ENCODE assay signal across 9 cellular contexts in genomic region chr1:205568469-205569361, GRCh38.
DNase-seq lines count a peak whose midpoint lies in the region; ATAC-seq and TF ChIP-seq lines count a peak whose summit lies in the region.
"Had no signal": no experiment of that assay in that cellular context is flagged by ENCODE, and none has a peak within 500 bp of the region (broad histone marks: within the 10 kb centered on the region; RNA-seq: fewer than 3 reads in every experiment).

No MANE protein-coding gene starts in this region.

- H2AFZ ChIP-seq in mesenchymal stem cell (ENCODE audit: low read depth, low read length): no peak overlapping the region

- POLR2A ChIA-PET in activated CD4-positive, alpha-beta memory T cell treated with anti-CD3 and anti-CD28 coated beads, Interleukin-2, amount 10 ng/mL, durations not matched to agents 7 days and 5 days (lab: Charles Lee): no interaction called here

- H3K36me3 Mint-ChIP-seq in activated CD4-positive, alpha-beta memory T cell treated with anti-CD3 and anti-CD28 coated beads, Interleukin-2, amount 10 ng/mL, durations not matched to agents 7 days and 5 days (ENCODE audit: low read depth): no peaks in the 10 kb centered on the region

- no peak overlapping the region for H3K9ac ChIP-seq in mesenchymal stem cell (ENCODE audit: low read length)

- CTCF ChIA-PET in activated CD4-positive, alpha-beta memory T cell treated with anti-CD3 and anti-CD28 coated beads, Interleukin-2, amount 10 ng/mL, durations not matched to agents 7 days and 5 days (lab: Charles Lee): no interaction called here

- H3K4me3 Mint-ChIP-seq in activated CD4-positive, alpha-beta memory T cell treated with anti-CD3 and anti-CD28 coated beads, Interleukin-2, amount 10 ng/mL, durations not matched to agents 7 days and 5 days: no peak overlapping the region

- H3K9me3 Mint-ChIP-seq in activated CD4-positive, alpha-beta memory T cell treated with anti-CD3 and anti-CD28 coated beads, Interleukin-2, amount 10 ng/mL, durations not matched to agents 7 days and 5 days: no peaks in the 10 kb centered on the region

- 9% methylated on average over 37 of the region's 90 CpGs for whole genome bisulfite sequencing in mesenchymal stem cell
- WGBS in transverse colon (ENCODE audit: low coverage in 1 of 2), 2 donors: 2% methylated on average over 33 of the region's 90 CpGs; no CpG with 5 or more reads in 1 of the 2 donors

- peaks cover 63% of the 10 kb centered on the region for H3K27me3 Mint-ChIP-seq in activated CD4-positive, alpha-beta memory T cell treated with anti-CD3 and anti-CD28 coated beads, Interleukin-2, amount 10 ng/mL, durations not matched to agents 7 days and 5 days

- no peaks in the 10 kb centered on the region for H3K79me1 ChIP-seq in mesenchymal stem cell (replicated peaks; ENCODE audit: low read length, poor library complexity, severe bottlenecking)

- H3K18ac ChIP-seq in mesenchymal stem cell (ENCODE audit: low read depth in 1 of 2, low read length in 2 of 2): peak overlapping the region in 1 of 2 experiments; percentile 50

- intact Hi-C loops in transverse colon (cut with DNase I; ENCODE audit: low total_unique reads): no loop called here

- no peak overlapping the region for H2AK5ac ChIP-seq in mesenchymal stem cell (ENCODE audit: low read length, severe bottlenecking)

- no peak overlapping the region for H2BK12ac ChIP-seq in mesenchymal stem cell (ENCODE audit: low read length in 2 of 2)

- no peak for TF ChIP-seq POLR2A in transverse colon (IDR thresholded peaks at IDR 0.05)

- no peak for ATAC-seq in HG03135 (IDR thresholded peaks at IDR 0.05; ENCODE audit: unreplicated experiment)

- H4K91ac ChIP-seq in mesenchymal stem cell (ENCODE audit: low read length): no peak overlapping the region

- no peak overlapping the region for H3K4ac ChIP-seq in mesenchymal stem cell (ENCODE audit: low read depth in 1 of 2, low read length in 2 of 2)

- no peak overlapping the region for H3K27ac Mint-ChIP-seq in activated CD4-positive, alpha-beta memory T cell treated with anti-CD3 and anti-CD28 coated beads, Interleukin-2, amount 10 ng/mL, durations not matched to agents 7 days and 5 days

- no peak overlapping the region for H2BK5ac ChIP-seq in mesenchymal stem cell (ENCODE audit: low read depth, low read length, poor library complexity, severe bottlenecking)

- peak overlapping the region in 1 of 2 experiments; percentile 27 for H3K4me3 ChIP-seq in mesenchymal stem cell (ENCODE audit: insufficient read depth in 1 of 2, low read depth in 1 of 2, low read length in 2 of 2)
- H3K4me3 ChIP-seq in transverse colon: peak overlapping the region in 3 of 4 donors; percentile 37 to 51 (median 44)

- no peak overlapping the region for H2BK15ac ChIP-seq in mesenchymal stem cell (ENCODE audit: low read depth, poor library complexity, severe bottlenecking)

- peaks cover 4% of the 10 kb centered on the region for H3K4me1 Mint-ChIP-seq in activated CD4-positive, alpha-beta memory T cell treated with anti-CD3 and anti-CD28 coated beads, Interleukin-2, amount 10 ng/mL, durations not matched to agents 7 days and 5 days

- no peak overlapping the region for H2BK120ac ChIP-seq in mesenchymal stem cell (ENCODE audit: low read depth, low read length)

- peak; percentile 28 for DNase-seq in activated T-cell treated with anti-CD3 and anti-CD28 coated beads, Interleukin-2, amount 50 U/mL, for 1 hour
- DNase-seq in activated T-cell treated with anti-CD3 and anti-CD28 coated beads for 4 hours: no peak
- DNase-seq in cerebellum (ENCODE audit: low spot score): peak; percentile 60
- DNase-seq in mesenchymal stem cell: no peak
- peak; percentile 21 for DNase-seq in transverse colon
- no peak for DNase-seq in COR-L47 (lab: John Stamatoyannopoulos, UW)
- DNase-seq in activated CD4-positive, alpha-beta memory T cell treated with anti-CD3 and anti-CD28 coated beads, Interleukin-2, amount 10 ng/mL, durations not matched to agents 7 days and 5 days: no peak
- DNase-seq: activated naive CD4-positive, alpha-beta T cell treated with Interleukin-2 at 50 U/mL for 16 hours had no signal

- no peak overlapping the region for H3K27ac ChIP-seq in mesenchymal stem cell (ENCODE audit: low read length, poor library complexity, severe bottlenecking)
- H3K27ac ChIP-seq in transverse colon: peak overlapping the region in 3 of 4 donors; percentile 38 to 58 (median 56)

- H3K9me3 ChIP-seq in mesenchymal stem cell (ENCODE audit: control insufficient read depth, low read length): no peaks in the 10 kb centered on the region
- no peaks in the 10 kb centered on the region for H3K9me3 ChIP-seq in transverse colon

- peak overlapping the region in 1 of 2 experiments; percentile 86 for H3K23ac ChIP-seq in mesenchymal stem cell (ENCODE audit: low read length in 2 of 2)

- TF ChIP-seq CTCF in transverse colon (IDR thresholded peaks at IDR 0.05): peak in 1 of 5 experiments; percentile 17

- H3K4me1 ChIP-seq in mesenchymal stem cell (ENCODE audit: control insufficient read depth, insufficient read depth, low read depth, low read length) (peaks cover 8% of the 10 kb centered on the region), transverse colon (peaks cover 0 to 29% (median 20%) of the 10 kb centered on the region in 4 donors)

- TF ChIP-seq EP300 in transverse colon (IDR thresholded peaks at IDR 0.05; ENCODE audit: low read depth): no peak

- H3K4me2 ChIP-seq in mesenchymal stem cell (ENCODE audit: low read length, poor library complexity, severe bottlenecking): peak overlapping the region; percentile 50

- in situ Hi-C loops in transverse colon (cut with MboI; ENCODE audit: low pct_ligation_motif_present in 1 of 4, low pct_unique_long_range_greater_than_20kb in 1 of 4, low sequenced_read_pairs in 3 of 4): no loop called here

- H3K36me3 ChIP-seq in mesenchymal stem cell (ENCODE audit: control insufficient read depth in 1 of 2, insufficient read depth in 2 of 2, low read depth in 1 of 2, low read length in 2 of 2): no peaks in the 10 kb centered on the region
- no peaks in the 10 kb centered on the region for H3K36me3 ChIP-seq in transverse colon

- H3K27me3 ChIP-seq in mesenchymal stem cell (ENCODE audit: control insufficient read depth in 1 of 2, insufficient read depth in 1 of 2, low read length in 2 of 2) (peaks cover 78 to 91% of the 10 kb centered on the region in 2 experiments), transverse colon (peaks cover 40% of the 10 kb centered on the region)

- H4K8ac ChIP-seq in mesenchymal stem cell (ENCODE audit: low read length): no peak overlapping the region

- no peak overlapping the region for H3K14ac ChIP-seq in mesenchymal stem cell (ENCODE audit: low read length in 2 of 2)

Comparison
In these comparisons a context has a peak if more than half of its experiments do, and no peak if none do; other contexts are left out.
1. DNase-seq: peak in activated T-cell treated with anti-CD3 and anti-CD28 coated beads, Interleukin-2, amount 50 U/mL, for 1 hour (single experiment), cerebellum (single experiment) and transverse colon (single experiment); none in activated T-cell treated with anti-CD3 and anti-CD28 coated beads for 4 hours (single experiment), mesenchymal stem cell (single experiment), COR-L47 (single experiment) and activated CD4-positive, alpha-beta memory T cell treated with anti-CD3 and anti-CD28 coated beads, Interleukin-2, amount 10 ng/mL, durations not matched to agents 7 days and 5 days (single experiment).